In the genomic region with DNA sequence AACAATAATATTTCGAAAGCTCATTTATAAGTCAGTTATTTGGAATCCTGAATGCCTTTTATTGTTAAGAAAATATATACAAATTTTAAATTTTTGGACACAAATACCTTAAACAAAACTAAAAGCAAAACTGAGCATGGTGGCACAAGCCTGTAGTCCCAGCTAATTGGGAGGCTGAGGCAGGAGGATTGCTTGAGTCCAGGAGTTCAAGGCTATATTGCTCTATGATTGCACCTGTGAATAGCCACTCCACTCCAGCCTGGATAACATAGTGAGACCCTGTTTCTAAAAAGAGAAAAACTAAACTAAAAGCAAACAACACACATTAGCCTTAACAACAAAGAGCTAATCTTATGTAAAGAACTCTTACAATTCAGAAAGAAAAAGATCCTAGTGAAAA, we compare ENCODE assay signal across 29 cellular contexts.
"Had no signal": no experiment of that assay in that cellular context is flagged by ENCODE, and none has a peak within 500 bp of the region (broad histone marks: within the 10 kb centered on the region; RNA-seq: fewer than 3 reads in every experiment).

No MANE protein-coding gene starts in this region.

- DNase-seq: colonic mucosa; cortex of kidney; dermis blood vessel endothelial cell; dorsolateral prefrontal cortex; effector CD4-positive, alpha-beta T cell; effector CD8-positive, alpha-beta T cell; effector memory CD4-positive, alpha-beta T cell; effector memory CD8-positive, alpha-beta T cell; endodermal cell; erythroblast; esophagus squamous epithelium; foreskin fibroblast; foreskin keratinocyte; foreskin melanocyte; gastrocnemius medialis; glutamatergic neuron; head of caudate nucleus; heart left ventricle; heart right ventricle had no signal

- FAIRE-seq: colon, endometrium, endothelial cell of umbilical vein, frontal cortex had no signal

- ATAC-seq: effector memory CD8-positive, alpha-beta T cell; esophagus mucosa; foreskin keratinocyte; gastrocnemius medialis; gastroesophageal sphincter; heart left ventricle; heart right ventricle had no signal

- H3K27ac ChIP-seq: colonic mucosa, coronary artery, epithelial cell of prostate, esophagus muscularis mucosa, esophagus squamous epithelium, foreskin keratinocyte, gastrocnemius medialis, gastroesophageal sphincter, heart left ventricle, heart right ventricle had no signal

- H3K9me3 ChIP-seq: colonic mucosa, esophagus muscularis mucosa, esophagus squamous epithelium, gastrocnemius medialis, gastroesophageal sphincter, heart left ventricle, heart right ventricle had no signal

- H3K4me3 ChIP-seq: colonic mucosa, coronary artery, dorsolateral prefrontal cortex, esophagus muscularis mucosa, esophagus squamous epithelium, gastrocnemius medialis, gastroesophageal sphincter, heart left ventricle, heart right ventricle had no signal

- H3K4me3 Mint-ChIP-seq: dendritic cell treated with granulocyte-macrophage colony-stimulating factor and Interleukin-4, amounts not matched to agents 40 ng/mL and 50 ng/mL, for 4 days; effector memory CD8-positive, alpha-beta T cell; endodermal cell had no signal

- H3K9me3 Mint-ChIP-seq: dendritic cell treated with granulocyte-macrophage colony-stimulating factor and Interleukin-4, amounts not matched to agents 40 ng/mL and 50 ng/mL, for 4 days; effector memory CD8-positive, alpha-beta T cell; endodermal cell had no signal

- H3K27ac Mint-ChIP-seq: dendritic cell treated with granulocyte-macrophage colony-stimulating factor and Interleukin-4, amounts not matched to agents 40 ng/mL and 50 ng/mL, for 4 days; effector memory CD8-positive, alpha-beta T cell; endodermal cell had no signal

- H3K4me1 ChIP-seq: colonic mucosa, esophagus muscularis mucosa, esophagus squamous epithelium, foreskin keratinocyte, gastroesophageal sphincter, heart left ventricle, heart right ventricle had no signal

- H3K36me3 ChIP-seq: colonic mucosa, esophagus muscularis mucosa, esophagus squamous epithelium, gastrocnemius medialis, gastroesophageal sphincter, heart left ventricle, heart right ventricle had no signal

- H3K27me3 ChIP-seq: colonic mucosa, foreskin keratinocyte, gastrocnemius medialis had no signal
